Comparison of ENCODE assay signal across 14 cellular contexts in genomic region chr6:161139304-161139765, GRCh38.
"Had no signal": no experiment of that assay in that cellular context is flagged by ENCODE, and none has a peak within 500 bp of the region (broad histone marks: within the 10 kb centered on the region; RNA-seq: fewer than 3 reads in every experiment).

No MANE protein-coding gene starts in this region.

- H3K27me3 ChIP-seq: brain microvascular endothelial cell, colonic mucosa, thyroid gland had no signal

- H3K4me1 ChIP-seq: colonic mucosa, lower lobe of right lung had no signal

- H3K36me3 ChIP-seq: colonic mucosa, thyroid gland had no signal

- H3K4me2 ChIP-seq: smooth muscle cell had no signal

- H3K4me3 ChIP-seq: colonic mucosa, lower lobe of right lung, smooth muscle cell, thyroid gland had no signal

- DNase-seq: activated CD4-positive, alpha-beta T cell treated with anti-CD3 and anti-CD28 coated beads for 48 hours; activated gamma-delta T cell; brain microvascular endothelial cell; central memory CD4-positive, alpha-beta T cell; kidney; lower lobe of right lung; naive B cell; occipital lobe; stimulated activated CD4-positive, alpha-beta T cell treated with anti-CD3 and anti-CD28 coated beads, Interleukin-15, amount 100 ng/mL, for 24 hours; stimulated activated CD4-positive, alpha-beta T cell treated with anti-CD3 and anti-CD28 coated beads, Interleukin-2, amount 100 ng/mL, for 48 hours; stimulated activated naive B cell treated with anti-CD40 and anti-IgM and Interleukin-4, amounts not matched to agents 10 μg/mL and 1 μg/mL and 100 μg/mL, for 72 hours; thyroid gland had no signal

- H3K27ac ChIP-seq: brain microvascular endothelial cell, colonic mucosa, lower lobe of right lung, thyroid gland had no signal

- H3K9me3 ChIP-seq: colonic mucosa, lower lobe of right lung, thyroid gland had no signal
